In the genomic region with DNA sequence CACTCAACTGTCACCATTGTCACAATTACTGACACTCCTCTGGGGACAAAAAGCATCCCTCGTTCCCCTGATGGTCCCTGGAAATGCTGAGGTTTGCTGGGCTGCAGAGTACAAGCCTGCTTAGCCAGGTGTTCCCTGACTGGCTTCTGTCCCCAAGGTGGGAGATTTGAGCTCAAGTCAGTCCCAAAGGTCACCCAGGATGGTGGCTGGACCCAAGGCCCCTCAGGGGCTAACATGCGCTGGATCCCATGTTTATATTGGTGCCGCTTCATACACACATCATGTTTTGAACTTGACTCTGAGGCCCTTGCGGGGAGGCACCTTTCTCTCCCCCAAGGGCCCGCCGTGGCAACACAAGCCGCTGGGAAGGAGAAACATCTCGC, we compare ENCODE assay signal across 20 cellular contexts. TPM values are rescaled to one million over a fixed set of nuclear protein-coding genes. Genes with fewer than 3 reads are reported as not detected.
"Had no signal": no experiment of that assay in that cellular context is flagged by ENCODE, and none has a peak within 500 bp of the region (broad histone marks: within the 10 kb centered on the region; RNA-seq: fewer than 3 reads in every experiment).

No MANE protein-coding gene starts in this region.

- H3K27ac Mint-ChIP-seq: activated CD4-positive, alpha-beta T cell treated with anti-CD3 and anti-CD28 coated beads, Interleukin-2, amount 10 ng/mL, durations not matched to agents 7 days and 5 days; activated CD8-positive, alpha-beta T cell treated with anti-CD3 and anti-CD28 coated beads, Interleukin-2, amount 10 ng/mL, durations not matched to agents 7 days and 5 days; activated naive CD4-positive, alpha-beta T cell treated with anti-CD3 and anti-CD28 coated beads, Interleukin-2, amount 50 U/mL, for 24 hours; activated T-helper 1 cell treated with anti-CD3 and anti-CD28 coated beads, Interleukin-12 subunit alpha, Interleukin-12 subunit beta, Interleukin-2, Interleukin-4 antibody, amounts not matched to agents 30 ng/mL and 10 ng/mL and 1 ng/mL, durations not matched to agents 14 hours and 24 hours and 36 hours; neural progenitor cell had no signal

- H3K4me3 Mint-ChIP-seq: activated CD4-positive, alpha-beta T cell treated with anti-CD3 and anti-CD28 coated beads, Interleukin-2, amount 10 ng/mL, durations not matched to agents 7 days and 5 days; activated CD8-positive, alpha-beta T cell treated with anti-CD3 and anti-CD28 coated beads, Interleukin-2, amount 10 ng/mL, durations not matched to agents 7 days and 5 days; activated naive CD4-positive, alpha-beta T cell treated with anti-CD3 and anti-CD28 coated beads, Interleukin-2, amount 50 U/mL, for 24 hours; activated T-helper 1 cell treated with anti-CD3 and anti-CD28 coated beads, Interleukin-12 subunit alpha, Interleukin-12 subunit beta, Interleukin-2, Interleukin-4 antibody, amounts not matched to agents 30 ng/mL and 10 ng/mL and 1 ng/mL, durations not matched to agents 14 hours and 24 hours and 36 hours; central memory CD8-positive, alpha-beta T cell; stimulated activated naive B cell treated with anti-CD40 and anti-IgM and Interleukin-4, amounts not matched to agents 10 μg/mL and 1 μg/mL and 100 μg/mL, for 72 hours had no signal

- H3K27me3 Mint-ChIP-seq: activated CD4-positive, alpha-beta T cell treated with anti-CD3 and anti-CD28 coated beads, Interleukin-2, amount 10 ng/mL, durations not matched to agents 7 days and 5 days; activated naive CD4-positive, alpha-beta T cell treated with anti-CD3 and anti-CD28 coated beads, Interleukin-2, amount 50 U/mL, for 24 hours; central memory CD8-positive, alpha-beta T cell; stimulated activated naive B cell treated with anti-CD40 and anti-IgM and Interleukin-4, amounts not matched to agents 10 μg/mL and 1 μg/mL and 100 μg/mL, for 72 hours had no signal

- H3K4me1 ChIP-seq: colonic mucosa, testis had no signal

- H3K9me3 Mint-ChIP-seq: activated CD4-positive, alpha-beta T cell treated with anti-CD3 and anti-CD28 coated beads, Interleukin-2, amount 10 ng/mL, durations not matched to agents 7 days and 5 days; activated naive CD4-positive, alpha-beta T cell treated with anti-CD3 and anti-CD28 coated beads, Interleukin-2, amount 50 U/mL, for 24 hours; activated T-helper 1 cell treated with anti-CD3 and anti-CD28 coated beads, Interleukin-12 subunit alpha, Interleukin-12 subunit beta, Interleukin-2, Interleukin-4 antibody, amounts not matched to agents 30 ng/mL and 10 ng/mL and 1 ng/mL, durations not matched to agents 14 hours and 24 hours and 36 hours; central memory CD8-positive, alpha-beta T cell; neural progenitor cell; stimulated activated naive B cell treated with anti-CD40 and anti-IgM and Interleukin-4, amounts not matched to agents 10 μg/mL and 1 μg/mL and 100 μg/mL, for 72 hours had no signal

- H3K9ac ChIP-seq: neural progenitor cell had no signal

- H3K9me3 ChIP-seq: ascending aorta, colonic mucosa, esophagus squamous epithelium, gastrocnemius medialis, prostate gland, testis had no signal

- ATAC-seq: activated CD4-positive, CD25-positive, alpha-beta regulatory T cell treated with anti-CD3 and anti-CD28 coated beads, Interleukin-2, amount 50 U/mL, for 24 hours; activated CD8-positive, alpha-beta T cell treated with anti-CD3 and anti-CD28 coated beads, Interleukin-2, amount 10 ng/mL, durations not matched to agents 7 days and 5 days; gastrocnemius medialis; SK-N-SH treated with all-trans-retinoic acid at 6 μM for 48 hours; stimulated activated naive B cell treated with anti-CD40 and anti-IgM and Interleukin-4, amounts not matched to agents 10 μg/mL and 1 μg/mL and 100 μg/mL, for 72 hours had no signal

- H3K4me1 Mint-ChIP-seq: activated CD4-positive, alpha-beta T cell treated with anti-CD3 and anti-CD28 coated beads, Interleukin-2, amount 10 ng/mL, durations not matched to agents 7 days and 5 days; activated naive CD4-positive, alpha-beta T cell treated with anti-CD3 and anti-CD28 coated beads, Interleukin-2, amount 50 U/mL, for 24 hours had no signal

- H3K4me3 ChIP-seq: ascending aorta, colonic mucosa, esophagus squamous epithelium, gastrocnemius medialis, neural progenitor cell, prostate gland, skin epidermis, testis had no signal

- H3K4me2 ChIP-seq: neural progenitor cell had no signal

- H3K36me3 ChIP-seq: ascending aorta, colonic mucosa, esophagus squamous epithelium, gastrocnemius medialis, neural progenitor cell had no signal

- H3K36me3 Mint-ChIP-seq: activated naive CD4-positive, alpha-beta T cell treated with anti-CD3 and anti-CD28 coated beads, Interleukin-2, amount 50 U/mL, for 24 hours; neural progenitor cell had no signal

- DNase-seq: activated CD4-positive, alpha-beta T cell treated with anti-CD3 and anti-CD28 coated beads, Interleukin-2, amount 10 ng/mL, durations not matched to agents 7 days and 5 days; activated CD8-positive, alpha-beta T cell treated with anti-CD3 and anti-CD28 coated beads, Interleukin-2, amount 10 ng/mL, durations not matched to agents 7 days and 5 days; activated gamma-delta T cell; colonic mucosa; esophagus squamous epithelium; gastrocnemius medialis; mesenchymal stem cell; stimulated activated naive B cell treated with anti-CD40 and anti-IgM and Interleukin-4, amounts not matched to agents 10 μg/mL and 1 μg/mL and 100 μg/mL, for 72 hours; testis; trophoblast cell had no signal

- H3K27me3 ChIP-seq: ascending aorta, colonic mucosa, esophagus squamous epithelium, gastrocnemius medialis, neural progenitor cell, testis had no signal

- H3K27ac ChIP-seq: colonic mucosa, esophagus squamous epithelium, gastrocnemius medialis, neural progenitor cell, skin epidermis, testis had no signal

RNA-seq across cellular contexts. Expression of gene ZBP1, which starts 45.4 kb away (rescaled TPM):
- total RNA-seq: ascending aorta, gastrocnemius medialis, osteocyte had no signal
